ENCODE assay signal across 8 cellular contexts in the genomic region with DNA sequence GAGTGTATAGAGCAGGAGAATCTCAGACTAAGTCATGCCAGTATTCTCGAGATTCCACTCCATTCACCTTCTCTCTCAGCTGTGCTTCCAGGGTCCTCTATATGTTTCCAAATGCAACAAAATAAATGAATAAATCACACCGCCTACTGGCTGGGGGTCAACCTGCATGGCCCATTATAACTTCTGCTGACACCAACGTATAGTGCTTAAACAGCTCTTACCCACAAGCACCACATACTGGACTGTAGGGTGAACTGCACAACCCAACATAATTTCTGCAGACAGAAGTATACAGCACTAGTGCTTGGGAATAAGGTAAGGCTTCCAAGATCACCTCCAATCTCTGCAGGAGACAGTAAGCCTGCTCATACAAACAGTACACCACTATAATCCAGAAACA. TPM values are rescaled to one million over a fixed set of nuclear protein-coding genes. Genes with fewer than 3 reads are reported as not detected.
DNase-seq lines count a peak whose midpoint lies in the region; ATAC-seq and TF ChIP-seq lines count a peak whose summit lies in the region.

No MANE protein-coding gene starts in this region.

- DNase-seq in NCI-H526 (lab: John Stamatoyannopoulos, UW) (peak; percentile 46 to 84), epithelial cell of proximal tubule (ENCODE audit: low read depth) (no peak), nucleus accumbens (lab: John Stamatoyannopoulos, UW) (no peak), NCI-H1092 (lab: John Stamatoyannopoulos, UW) (no peak)
- DNase-seq in stimulated activated CD4-positive, alpha-beta T cell treated with anti-CD3 and anti-CD28 coated beads, Interleukin-1b, Interleukin-23, amount 100 ng/mL, for 48 hours, result no peak

- H3K4me3 ChIP-seq in epithelial cell of proximal tubule (ENCODE audit: low read depth, low read length), result no peak overlapping the region

- TF ChIP-seq CTCF in 22Rv1 (IDR thresholded peaks at IDR 0.05) (peak; percentile 73), epithelial cell of proximal tubule (conservative IDR thresholded peaks at IDR 0.05; ENCODE audit: low read depth, low read length) (peak; percentile 52)

- ATAC-seq in GM18508 (IDR thresholded peaks at IDR 0.05; ENCODE audit: insufficient read depth, unreplicated experiment) (peak; percentile 90), HG02852 (IDR thresholded peaks at IDR 0.05; ENCODE audit: unreplicated experiment) (peak; percentile 94)

- no peak overlapping the region for H3K27ac ChIP-seq in 22Rv1

RNA-seq across cellular contexts. Expression of a gene that starts 33.1 kb away (rescaled TPM):
- total RNA-seq in epithelial cell of proximal tubule, result not detected in 2 replicates

Comparison
In these comparisons a context has a peak if more than half of its experiments do, and no peak if none do; other contexts are left out.
1. DNase-seq: peak in NCI-H526 (2 of 2); none in epithelial cell of proximal tubule (single experiment), nucleus accumbens (0 of 56), stimulated activated CD4-positive, alpha-beta T cell treated with anti-CD3 and anti-CD28 coated beads, Interleukin-1b, Interleukin-23, amount 100 ng/mL, for 48 hours (single experiment) and NCI-H1092 (single experiment).